ENCODE assay signal across 1 cellular context in genomic region chr5:43000198-43000840, GRCh38.
TF ChIP-seq lines count a peak whose summit lies in the region.

No MANE protein-coding gene starts in this region.

TF ChIP-seq in HepG2, 621 proteins besides CTCF, POLR2A, EP300 and RAD21 (continued from another document and continues in another):
- TF ChIP-seq ESRRA (CRISPR knock-in tag; IDR thresholded peaks at IDR 0.05; ENCODE audit: low read depth), result no peak
- TF ChIP-seq HMGXB3 (CRISPR knock-in tag; IDR thresholded peaks at IDR 0.05; ENCODE audit: borderline replicate concordance), result no peak
- no peak for TF ChIP-seq PBX3 (CRISPR knock-in tag; IDR thresholded peaks at IDR 0.05; ENCODE audit: borderline replicate concordance)
- no peak for TF ChIP-seq THAP7 (CRISPR knock-in tag; IDR thresholded peaks at IDR 0.05)
- no peak for TF ChIP-seq KMT2A (CRISPR knock-in tag; IDR thresholded peaks at IDR 0.05)
- TF ChIP-seq HNF4A (CRISPR knock-in tag; IDR thresholded peaks at IDR 0.05), result no peak
- peak; percentile 30 for TF ChIP-seq ZNF883 (CRISPR knock-in tag; IDR thresholded peaks at IDR 0.05; ENCODE audit: not compliant biosample characterization)
- 0 out of 2 replicates have a peak, but pooled peaks have one; percentile 16 for TF ChIP-seq ZNF710 (CRISPR knock-in tag; IDR thresholded peaks at IDR 0.05; ENCODE audit: borderline replicate concordance)
- no peak; the same call in 1 of the 2 replicates for TF ChIP-seq GATAD2A (CRISPR knock-in tag; IDR thresholded peaks at IDR 0.05)
- TF ChIP-seq TFE3 (CRISPR knock-in tag; IDR thresholded peaks at IDR 0.05), result no peak
- TF ChIP-seq IKZF5 (CRISPR knock-in tag; IDR thresholded peaks at IDR 0.05), result peak; percentile 38; the same call in 1 of the 2 replicates
- no peak for TF ChIP-seq CEBPG (CRISPR knock-in tag; IDR thresholded peaks at IDR 0.05)
- TF ChIP-seq CCDC6 (CRISPR knock-in tag; IDR thresholded peaks at IDR 0.05), result no peak
- TF ChIP-seq GABPB1 (CRISPR knock-in tag; IDR thresholded peaks at IDR 0.05), result peak; percentile 43
- no peak for TF ChIP-seq ZBTB38 (CRISPR knock-in tag; IDR thresholded peaks at IDR 0.05)
- TF ChIP-seq ZNF292 (CRISPR knock-in tag; IDR thresholded peaks at IDR 0.05; ENCODE audit: borderline replicate concordance, low read depth), result 0 out of 2 replicates have a peak, but pooled peaks have one; percentile 74
- TF ChIP-seq PHF21A (CRISPR knock-in tag; IDR thresholded peaks at IDR 0.05), result peak; percentile 46; the same call in 1 of the 2 replicates
- TF ChIP-seq KIAA2018 (CRISPR knock-in tag; IDR thresholded peaks at IDR 0.05; ENCODE audit: borderline replicate concordance), result no peak
- no peak for TF ChIP-seq ZNF747 (CRISPR knock-in tag; IDR thresholded peaks at IDR 0.05; ENCODE audit: borderline replicate concordance)
- no peak for TF ChIP-seq ZNF878 (CRISPR knock-in tag; IDR thresholded peaks at IDR 0.05)
- TF ChIP-seq NRL (CRISPR knock-in tag; IDR thresholded peaks at IDR 0.05; ENCODE audit: borderline replicate concordance), result no peak
- no peak for TF ChIP-seq TEF (CRISPR knock-in tag; IDR thresholded peaks at IDR 0.05)
- TF ChIP-seq HNRNPLL (IDR thresholded peaks at IDR 0.05; ENCODE audit: low read depth, low read length, poor library complexity, severe bottlenecking), result peak; percentile 77
- no peak for TF ChIP-seq FOXP4 (CRISPR knock-in tag; IDR thresholded peaks at IDR 0.05)
- no peak for TF ChIP-seq GATA4 (IDR thresholded peaks at IDR 0.05; ENCODE audit: borderline replicate concordance, low read depth)
- TF ChIP-seq PBX2 (CRISPR knock-in tag; IDR thresholded peaks at IDR 0.05), result no peak
- 0 out of 2 replicates have a peak, but pooled peaks have one; percentile 26 for TF ChIP-seq TAF1 (CRISPR knock-in tag; IDR thresholded peaks at IDR 0.05)
- TF ChIP-seq FOXA1 (IDR thresholded peaks at IDR 0.05), result no peak
- no peak for TF ChIP-seq FOXA1 (CRISPR knock-in tag; IDR thresholded peaks at IDR 0.05)
- TF ChIP-seq ZFP62 (CRISPR knock-in tag; IDR thresholded peaks at IDR 0.05), result no peak
- TF ChIP-seq SOX5 (CRISPR knock-in tag; IDR thresholded peaks at IDR 0.05; ENCODE audit: borderline replicate concordance), result no peak
- no peak for TF ChIP-seq EEA1 (CRISPR knock-in tag; IDR thresholded peaks at IDR 0.05; ENCODE audit: borderline replicate concordance)
- no peak for TF ChIP-seq ZNF598 (CRISPR knock-in tag; IDR thresholded peaks at IDR 0.05; ENCODE audit: borderline replicate concordance)
- 0 out of 2 replicates have a peak, but pooled peaks have one; percentile 15 for TF ChIP-seq ISL2 (CRISPR knock-in tag; IDR thresholded peaks at IDR 0.05)
